Comparison of ENCODE assay signal across 21 cellular contexts in genomic region chr1:159974350-159974965, GRCh38. TPM values are rescaled to one million over a fixed set of nuclear protein-coding genes. Genes with fewer than 3 reads are reported as not detected.
DNase-seq lines count a peak whose midpoint lies in the region; ATAC-seq and TF ChIP-seq lines count a peak whose summit lies in the region.
"Had no signal": no experiment of that assay in that cellular context is flagged by ENCODE, and none has a peak within 500 bp of the region (broad histone marks: within the 10 kb centered on the region; RNA-seq: fewer than 3 reads in every experiment).

No MANE protein-coding gene starts in this region.

- H3K9me3 Mint-ChIP-seq in activated T-cell treated with anti-CD3 and anti-CD28 coated beads, Interleukin-2, amount 50 U/mL, for 4 hours, result no peaks in the 10 kb centered on the region
- peaks cover 0 to 1% (median 0%) of the 10 kb centered on the region in 7 donors for H3K9me3 Mint-ChIP-seq in CD14-positive monocyte
- H3K9me3 Mint-ChIP-seq: CD4-positive, alpha-beta memory T cell had no signal

- no peak overlapping the region for H3K4me3 Mint-ChIP-seq in activated T-cell treated with anti-CD3 and anti-CD28 coated beads, Interleukin-2, amount 50 U/mL, for 4 hours
- H3K4me3 Mint-ChIP-seq in CD14-positive monocyte, result no peak overlapping the region
- H3K4me3 Mint-ChIP-seq: CD4-positive, alpha-beta memory T cell had no signal

- no peak for ATAC-seq in heart right ventricle
- ATAC-seq in activated T-cell treated with anti-CD3 and anti-CD28 coated beads, Interleukin-2, amount 50 U/mL, for 4 hours, result no peak
- ATAC-seq: A549 had no signal

- H3K27ac ChIP-seq in right atrium auricular region (no peak overlapping the region), heart right ventricle (no peak overlapping the region), vagina (no peak overlapping the region)
- H3K27ac ChIP-seq: A549; BLaER1 treated with 17β-estradiol and CSF1 and Interleukin-3, amounts not matched to agents 10 nM and 100 nM; GM23248 had no signal

- TF ChIP-seq CTCF in right atrium auricular region (IDR thresholded peaks at IDR 0.05) (no peak), heart right ventricle (IDR thresholded peaks at IDR 0.05) (no peak), vagina (IDR thresholded peaks at IDR 0.05) (no peak), CD14-positive monocyte (IDR thresholded peaks at IDR 0.05) (no peak)

- peaks cover 0 to 14% of the 10 kb centered on the region in 2 donors for H3K4me1 ChIP-seq in right atrium auricular region
- H3K4me1 ChIP-seq in heart right ventricle, result no peaks in the 10 kb centered on the region
- H3K4me1 ChIP-seq in vagina, result no peaks in the 10 kb centered on the region
- H3K4me1 ChIP-seq: BE2C; BLaER1 treated with 17β-estradiol and CSF1 and Interleukin-3, amounts not matched to agents 10 nM and 100 nM had no signal

- no peak for TF ChIP-seq POLR2A in vagina (IDR thresholded peaks at IDR 0.05)

- H3K27me3 ChIP-seq in right atrium auricular region (no peaks in the 10 kb centered on the region), heart right ventricle (peaks cover 0 to 43% (median 0%) of the 10 kb centered on the region in 7 donors), vagina (no peaks in the 10 kb centered on the region)
- H3K27me3 ChIP-seq: BLaER1 treated with 17β-estradiol and CSF1 and Interleukin-3, amounts not matched to agents 10 nM and 100 nM had no signal

- H3K4me3 ChIP-seq in right atrium auricular region (no peak overlapping the region), heart right ventricle (no peak overlapping the region), vagina (no peak overlapping the region)
- H3K4me3 ChIP-seq: A549; BLaER1 treated with 17β-estradiol and CSF1 and Interleukin-3, amounts not matched to agents 10 nM and 100 nM; GM23248 had no signal

- no peaks in the 10 kb centered on the region for H3K4me1 Mint-ChIP-seq in activated T-cell treated with anti-CD3 and anti-CD28 coated beads, Interleukin-2, amount 50 U/mL, for 4 hours (ENCODE audit: low read depth)
- no peaks in the 10 kb centered on the region for H3K4me1 Mint-ChIP-seq in CD14-positive monocyte
- H3K4me1 Mint-ChIP-seq: CD4-positive, alpha-beta memory T cell had no signal

- peaks cover 11% of the 10 kb centered on the region for H3K27me3 Mint-ChIP-seq in activated T-cell treated with anti-CD3 and anti-CD28 coated beads, Interleukin-2, amount 50 U/mL, for 4 hours (ENCODE audit: low read depth)
- peaks cover 3 to 14% (median 11%) of the 10 kb centered on the region in 3 donors for H3K27me3 Mint-ChIP-seq in CD14-positive monocyte (ENCODE audit: low read depth in 3 of 3)

- H3K36me3 ChIP-seq in right atrium auricular region (no peaks in the 10 kb centered on the region), heart right ventricle (no peaks in the 10 kb centered on the region), vagina (no peaks in the 10 kb centered on the region)
- H3K36me3 ChIP-seq: BE2C; BLaER1 treated with 17β-estradiol and CSF1 and Interleukin-3, amounts not matched to agents 10 nM and 100 nM had no signal

- no peaks in the 10 kb centered on the region for H3K36me3 Mint-ChIP-seq in activated T-cell treated with anti-CD3 and anti-CD28 coated beads, Interleukin-2, amount 50 U/mL, for 4 hours (ENCODE audit: insufficient read depth)
- no peaks in the 10 kb centered on the region for H3K36me3 Mint-ChIP-seq in CD14-positive monocyte
- H3K36me3 Mint-ChIP-seq: CD4-positive, alpha-beta memory T cell had no signal

- WGBS in heart right ventricle, 2 donors, result 91 to 92% methylated on average over 7 of the region's 7 CpGs

- H3K27ac Mint-ChIP-seq in CD14-positive monocyte, result no peak overlapping the region
- H3K27ac Mint-ChIP-seq: CD4-positive, alpha-beta memory T cell had no signal

- DNase-seq in right atrium auricular region (ENCODE audit: low spot score) (peak; percentile 23), heart right ventricle (no peak), islet precursor cell (peak; percentile 40), vagina (ENCODE audit: extremely low spot score in 2 of 2) (peak; percentile 60 to 84), CD14-positive monocyte (ENCODE audit: low spot score) (no peak)
- no peak for DNase-seq in activated T-cell treated with anti-CD3 and anti-CD28 coated beads, Interleukin-2, amount 50 U/mL, for 4 hours
- DNase-seq: 8988T; ACHN; AML-193; BE2C; Calu3; CD4-positive, alpha-beta memory T cell; COR-L47; DMS153; DND-41; GM23248; H7; HCEC 1CT had no signal

- no peaks in the 10 kb centered on the region for H3K9me3 ChIP-seq in right atrium auricular region
- H3K9me3 ChIP-seq in heart right ventricle, result no peaks in the 10 kb centered on the region
- no peaks in the 10 kb centered on the region for H3K9me3 ChIP-seq in vagina
- H3K9me3 ChIP-seq: A549; BE2C; BLaER1 treated with 17β-estradiol and CSF1 and Interleukin-3, amounts not matched to agents 10 nM and 100 nM had no signal

- intact Hi-C loops in heart right ventricle (cut with DNase I), result no loop called here
- intact Hi-C loops in vagina (cut with DNase I), result no loop called here
- intact Hi-C loops in CD14-positive monocyte (cut with micrococcal nuclease), result no loop called here

RNA-seq across cellular contexts. Expression of gene SLAMF9, which starts 20.4 kb away (rescaled TPM):
- total RNA-seq in right atrium auricular region (not detected), heart right ventricle (not detected), vagina (not detected)
- polyA plus RNA-seq in heart right ventricle (under 1 TPM in 1 of 2 donors, not detected in 1; 0.13 TPM), CD14-positive monocyte (not detected)
- not detected for total RNA-seq in activated T-cell treated with anti-CD3 and anti-CD28 coated beads, Interleukin-2, amount 50 U/mL, for 4 hours
- total RNA-seq: Calu3; CD4-positive, alpha-beta memory T cell; GM23248; H1; H7 had no signal
- polyA plus RNA-seq: CD4-positive, alpha-beta memory T cell; H1 had no signal

RNA-seq across cellular contexts. Expression of gene IGSF9, which starts 29.0 kb away (rescaled TPM):
- total RNA-seq in right atrium auricular region (1 to 10 TPM; 2.0 to 5.4 TPM), heart right ventricle (under 1 TPM in 3 of 10 donors, not detected in 7; 0.07 to 0.15 (median 0.08) TPM), vagina (5.6 TPM)
- polyA plus RNA-seq in heart right ventricle (under 1 TPM; 0.03 to 0.15 TPM), CD14-positive monocyte (not detected)
- under 1 TPM; 0.11 to 0.20 (median 0.16) TPM for total RNA-seq in activated T-cell treated with anti-CD3 and anti-CD28 coated beads, Interleukin-2, amount 50 U/mL, for 4 hours
- total RNA-seq: CD4-positive, alpha-beta memory T cell; GM23248 had no signal
- polyA plus RNA-seq: CD4-positive, alpha-beta memory T cell had no signal

RNA-seq across cellular contexts. Expression of gene TAGLN2, which starts 49.2 kb away (rescaled TPM):
- total RNA-seq in right atrium auricular region (100 to 1,000 TPM; 124 to 235 TPM), heart right ventricle (100 to 1,000 TPM in 4 of 10 donors, 10 to 100 TPM in 6; 65.9 to 228 (median 92.5) TPM), vagina (290 TPM)
- polyA plus RNA-seq in heart right ventricle (100 to 1,000 TPM; 131 to 283 TPM), CD14-positive monocyte (1,000 to 10,000 TPM in 1 of 2 donors, 100 to 1,000 TPM in 1; 918 to 1,259 TPM)
- 100 to 1,000 TPM; 338 to 362 (median 353) TPM for total RNA-seq in activated T-cell treated with anti-CD3 and anti-CD28 coated beads, Interleukin-2, amount 50 U/mL, for 4 hours

RNA-seq across cellular contexts. Expression of gene PIGM, which starts 57.3 kb away (rescaled TPM):
- 1 to 10 TPM; 2.4 to 3.2 TPM for total RNA-seq in right atrium auricular region
- total RNA-seq in heart right ventricle, result 1 to 10 TPM; 2.0 to 3.0 (median 2.5) TPM
- polyA plus RNA-seq in heart right ventricle, result 1 to 10 TPM; 1.5 to 2.3 TPM
- 2.7 TPM for total RNA-seq in vagina
- total RNA-seq in activated T-cell treated with anti-CD3 and anti-CD28 coated beads, Interleukin-2, amount 50 U/mL, for 4 hours, result 1 to 10 TPM; 4.1 to 5.7 (median 4.5) TPM
- 1 to 10 TPM; 3.7 to 4.2 TPM for polyA plus RNA-seq in CD14-positive monocyte

Comparison
In these comparisons a context has a peak if more than half of its experiments do, and no peak if none do; other contexts are left out.
1. DNase-seq: peak in right atrium auricular region (single experiment), islet precursor cell (single experiment) and vagina (2 of 2); none in heart right ventricle (0 of 2), activated T-cell treated with anti-CD3 and anti-CD28 coated beads, Interleukin-2, amount 50 U/mL, for 4 hours (single experiment) and CD14-positive monocyte (single experiment).